ENCODE assay signal across 1 cellular context in genomic region chr22:20240900-20241299, GRCh38.
TF ChIP-seq lines count a peak whose summit lies in the region.

No MANE protein-coding gene starts in this region.

TF ChIP-seq in WTC11, 78 proteins besides CTCF, POLR2A, EP300 and RAD21 (continued from another document):
- TF ChIP-seq ZNF425 (CRISPR knock-in tag; conservative IDR thresholded peaks at IDR 0.05) = no peak
- no peak for TF ChIP-seq ZMAT4 (CRISPR knock-in tag; IDR thresholded peaks at IDR 0.05)
- TF ChIP-seq GABPB1 (CRISPR knock-in tag; IDR thresholded peaks at IDR 0.05) = no peak
- TF ChIP-seq SMAD4 (CRISPR knock-in tag; IDR thresholded peaks at IDR 0.05) = no peak
- no peak for TF ChIP-seq CDX4 (CRISPR knock-in tag; IDR thresholded peaks at IDR 0.05; ENCODE audit: borderline replicate concordance)
- TF ChIP-seq USF1 (CRISPR knock-in tag; IDR thresholded peaks at IDR 0.05) = no peak; the same call in 1 of the 2 replicates
- no peak for TF ChIP-seq NR1H2 (CRISPR knock-in tag; IDR thresholded peaks at IDR 0.05)
